ENCODE assay signal across 28 cellular contexts in the genomic region with DNA sequence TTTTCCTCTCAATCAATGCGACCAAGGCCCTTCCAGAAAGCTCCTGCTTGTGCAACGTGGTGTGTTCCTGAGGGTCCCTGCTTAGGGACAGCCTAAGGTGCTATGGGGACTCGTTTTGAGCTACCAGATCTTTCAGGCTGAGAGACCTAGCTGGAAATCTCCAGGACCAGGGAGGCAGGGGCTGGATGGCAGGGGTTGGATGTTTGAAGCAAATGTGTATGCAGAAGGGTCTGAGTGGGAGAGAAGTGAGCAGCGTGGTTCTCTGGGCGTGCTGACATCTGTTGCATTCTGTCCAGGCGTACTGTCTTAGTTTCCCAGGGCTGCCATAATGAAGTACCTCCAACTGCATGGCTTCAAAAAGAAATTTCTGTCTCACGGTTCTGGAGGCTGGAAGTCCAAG. TPM values are rescaled to one million over a fixed set of nuclear protein-coding genes. Genes with fewer than 3 reads are reported as not detected.
"Had no signal": no experiment of that assay in that cellular context is flagged by ENCODE, and none has a peak within 500 bp of the region (broad histone marks: within the 10 kb centered on the region; RNA-seq: fewer than 3 reads in every experiment).

No MANE protein-coding gene starts in this region.

- H3K4me3 Mint-ChIP-seq: activated CD4-positive, alpha-beta memory T cell treated with anti-CD3 and anti-CD28 coated beads for 36 hours; activated CD4-positive, alpha-beta T cell treated with anti-CD3 and anti-CD28 coated beads, Interleukin-2, amount 10 ng/mL, durations not matched to agents 24 days and 14 days; activated naive CD4-positive, alpha-beta T cell treated with anti-CD3 and anti-CD28 coated beads, Interleukin-2, amount 10 ng/mL, durations not matched to agents 7 days and 5 days; activated naive CD8-positive, alpha-beta T cell treated with anti-CD3 and anti-CD28 coated beads, Interleukin-2, amount 10 ng/mL, durations not matched to agents 7 days and 5 days; activated T-helper 1 cell treated with anti-CD3 and anti-CD28 coated beads, Interleukin-12 subunit alpha, Interleukin-12 subunit beta, Interleukin-2, Interleukin-4 antibody, amounts not matched to agents 30 ng/mL and 10 ng/mL and 1 ng/mL, durations not matched to agents 14 hours and 24 hours and 36 hours; mesothelial cell of epicardium; naive B cell had no signal

- H3K27me3 Mint-ChIP-seq: activated CD4-positive, alpha-beta T cell treated with anti-CD3 and anti-CD28 coated beads, Interleukin-2, amount 10 ng/mL, durations not matched to agents 24 days and 14 days had no signal

- DNase-seq: activated CD4-positive, alpha-beta memory T cell treated with anti-CD3 and anti-CD28 coated beads for 36 hours; activated CD4-positive, alpha-beta T cell treated with anti-CD3 and anti-CD28 coated beads, Interleukin-2, amount 10 ng/mL, durations not matched to agents 24 days and 14 days; activated CD4-positive, CD25-positive, alpha-beta regulatory T cell treated with anti-CD3 and anti-CD28 coated beads, Interleukin-2, amount 50 U/mL, for 72 hours; activated CD8-positive, alpha-beta memory T cell treated with anti-CD3 and anti-CD28 coated beads, Interleukin-2, amount 50 U/mL, for 4 hours; activated gamma-delta T cell; activated naive CD4-positive, alpha-beta T cell treated with anti-CD3 and anti-CD28 coated beads, Interleukin-2, amount 10 ng/mL, durations not matched to agents 7 days and 5 days; activated naive CD8-positive, alpha-beta T cell treated with anti-CD3 and anti-CD28 coated beads, Interleukin-2, amount 10 ng/mL, durations not matched to agents 7 days and 5 days; activated T-cell treated with anti-CD3 and anti-CD28 coated beads, Interleukin-2, amount 50 U/mL, for 1 hour; brain microvascular endothelial cell; caudate nucleus; effector CD8-positive, alpha-beta T cell; erythroblast; gastrocnemius medialis; glutamatergic neuron; hippocampal formation; kidney; left colon; naive B cell; occipital lobe; right cardiac atrium; stimulated activated naive CD4-positive, alpha-beta T cell; T-helper 2 cell; upper lobe of left lung had no signal

- H3K27ac ChIP-seq: brain microvascular endothelial cell, gastrocnemius medialis, upper lobe of left lung had no signal

- ATAC-seq: gastrocnemius medialis, left colon had no signal

- FAIRE-seq: astrocyte, kidney had no signal

- H3K36me3 Mint-ChIP-seq: activated CD4-positive, alpha-beta memory T cell treated with anti-CD3 and anti-CD28 coated beads for 36 hours; activated naive CD4-positive, alpha-beta T cell treated with anti-CD3 and anti-CD28 coated beads, Interleukin-2, amount 10 ng/mL, durations not matched to agents 7 days and 5 days; activated naive CD8-positive, alpha-beta T cell treated with anti-CD3 and anti-CD28 coated beads, Interleukin-2, amount 10 ng/mL, durations not matched to agents 7 days and 5 days; mesothelial cell of epicardium; naive B cell had no signal

- H3K9me3 Mint-ChIP-seq: activated CD4-positive, alpha-beta memory T cell treated with anti-CD3 and anti-CD28 coated beads for 36 hours; activated CD4-positive, alpha-beta T cell treated with anti-CD3 and anti-CD28 coated beads, Interleukin-2, amount 10 ng/mL, durations not matched to agents 24 days and 14 days; activated naive CD4-positive, alpha-beta T cell treated with anti-CD3 and anti-CD28 coated beads, Interleukin-2, amount 10 ng/mL, durations not matched to agents 7 days and 5 days; activated naive CD8-positive, alpha-beta T cell treated with anti-CD3 and anti-CD28 coated beads, Interleukin-2, amount 10 ng/mL, durations not matched to agents 7 days and 5 days; activated T-helper 1 cell treated with anti-CD3 and anti-CD28 coated beads, Interleukin-12 subunit alpha, Interleukin-12 subunit beta, Interleukin-2, Interleukin-4 antibody, amounts not matched to agents 30 ng/mL and 10 ng/mL and 1 ng/mL, durations not matched to agents 14 hours and 24 hours and 36 hours; mesothelial cell of epicardium had no signal

- H3K9me3 ChIP-seq: gastrocnemius medialis, upper lobe of left lung had no signal

- H3K4me1 Mint-ChIP-seq: activated CD4-positive, alpha-beta T cell treated with anti-CD3 and anti-CD28 coated beads, Interleukin-2, amount 10 ng/mL, durations not matched to agents 24 days and 14 days; naive B cell had no signal

- H3K4me3 ChIP-seq: gastrocnemius medialis, upper lobe of left lung had no signal

- H3K27ac Mint-ChIP-seq: activated CD4-positive, alpha-beta memory T cell treated with anti-CD3 and anti-CD28 coated beads for 36 hours; activated CD4-positive, alpha-beta T cell treated with anti-CD3 and anti-CD28 coated beads, Interleukin-2, amount 10 ng/mL, durations not matched to agents 24 days and 14 days; activated naive CD4-positive, alpha-beta T cell treated with anti-CD3 and anti-CD28 coated beads, Interleukin-2, amount 10 ng/mL, durations not matched to agents 7 days and 5 days; activated naive CD8-positive, alpha-beta T cell treated with anti-CD3 and anti-CD28 coated beads, Interleukin-2, amount 10 ng/mL, durations not matched to agents 7 days and 5 days; activated T-helper 1 cell treated with anti-CD3 and anti-CD28 coated beads, Interleukin-12 subunit alpha, Interleukin-12 subunit beta, Interleukin-2, Interleukin-4 antibody, amounts not matched to agents 30 ng/mL and 10 ng/mL and 1 ng/mL, durations not matched to agents 14 hours and 24 hours and 36 hours; mesothelial cell of epicardium; naive B cell had no signal

- H3K27me3 ChIP-seq: gastrocnemius medialis, upper lobe of left lung had no signal

- H3K36me3 ChIP-seq: brain microvascular endothelial cell, gastrocnemius medialis, upper lobe of left lung had no signal

RNA-seq across cellular contexts. Expression of gene SLCO2A1, which starts 31.7 kb away (rescaled TPM):
- total RNA-seq: activated CD4-positive, alpha-beta memory T cell treated with anti-CD3 and anti-CD28 coated beads for 36 hours; activated CD4-positive, alpha-beta T cell treated with anti-CD3 and anti-CD28 coated beads, Interleukin-2, amount 10 ng/mL, durations not matched to agents 24 days and 14 days; activated CD8-positive, alpha-beta memory T cell treated with anti-CD3 and anti-CD28 coated beads for 36 hours; activated naive CD8-positive, alpha-beta T cell treated with anti-CD3 and anti-CD28 coated beads, Interleukin-2, amount 10 ng/mL, durations not matched to agents 7 days and 5 days; activated T-helper 1 cell treated with anti-CD3 and anti-CD28 coated beads, Interleukin-12 subunit alpha, Interleukin-12 subunit beta, Interleukin-2, Interleukin-4 antibody, amounts not matched to agents 30 ng/mL and 10 ng/mL and 1 ng/mL, durations not matched to agents 14 hours and 24 hours and 36 hours had no signal
- polyA plus RNA-seq: neural cell had no signal
